ENCODE assay signal across 8 cellular contexts in genomic region chr15:75639191-75639708, GRCh38.
A peak's percentile ranks its signal among the peaks of the same experiment; 100 is the strongest.
DNase-seq lines count a peak whose midpoint lies in the region; ATAC-seq lines count a peak whose summit lies in the region.

No MANE protein-coding gene starts in this region.

- ATAC-seq in HG02885 (IDR thresholded peaks at IDR 0.05; ENCODE audit: poor library complexity, unreplicated experiment), result no peak

- no peaks in the 10 kb centered on the region for H3K27me3 ChIP-seq in stomach smooth muscle (ENCODE audit: control insufficient read depth in 1 of 2, insufficient read depth in 2 of 2, low read length in 2 of 2)

- H3K4me3 ChIP-seq in iPS-18c (ENCODE audit: insufficient read depth, low read depth, low read length) (peak overlapping the region; percentile 92), stomach smooth muscle (ENCODE audit: low read length in 2 of 2) (peak overlapping the region; percentile 99)

- H3K36me3 ChIP-seq in stomach smooth muscle (ENCODE audit: control insufficient read depth in 2 of 2, insufficient read depth in 2 of 2, low read length in 2 of 2), result no peaks in the 10 kb centered on the region

- H3K9me3 Mint-ChIP-seq in T-helper 1 cell treated with Interleukin-12 subunit alpha and Interleukin-12 subunit beta and Interleukin-4 antibody, amounts not matched to agents 30 μg/mL and 1 μg/mL, for 36 hours, result no peaks in the 10 kb centered on the region
- no peaks in the 10 kb centered on the region for H3K9me3 Mint-ChIP-seq in activated naive CD4-positive, alpha-beta T cell treated with anti-CD3 and anti-CD28 coated beads, Interleukin-2, amount 50 U/mL, for 24 hours

- H3K27ac ChIP-seq in stomach smooth muscle (ENCODE audit: low read length), result peak overlapping the region; percentile 86

- peak overlapping the region; percentile 82 to 85 for H3K9ac ChIP-seq in stomach smooth muscle (ENCODE audit: low read length in 2 of 2)

- peaks cover 15% of the 10 kb centered on the region for H3K36me3 Mint-ChIP-seq in T-helper 1 cell treated with Interleukin-12 subunit alpha and Interleukin-12 subunit beta and Interleukin-4 antibody, amounts not matched to agents 30 μg/mL and 1 μg/mL, for 36 hours (ENCODE audit: low read depth)
- peaks cover 9% of the 10 kb centered on the region for H3K36me3 Mint-ChIP-seq in activated naive CD4-positive, alpha-beta T cell treated with anti-CD3 and anti-CD28 coated beads, Interleukin-2, amount 50 U/mL, for 24 hours

- peaks cover 28% of the 10 kb centered on the region for H3K4me1 Mint-ChIP-seq in T-helper 1 cell treated with Interleukin-12 subunit alpha and Interleukin-12 subunit beta and Interleukin-4 antibody, amounts not matched to agents 30 μg/mL and 1 μg/mL, for 36 hours (ENCODE audit: low read depth)
- H3K4me1 Mint-ChIP-seq in activated naive CD4-positive, alpha-beta T cell treated with anti-CD3 and anti-CD28 coated beads, Interleukin-2, amount 50 U/mL, for 24 hours, result peaks cover 26% of the 10 kb centered on the region

- H3K4me3 Mint-ChIP-seq in T-helper 1 cell treated with Interleukin-12 subunit alpha and Interleukin-12 subunit beta and Interleukin-4 antibody, amounts not matched to agents 30 μg/mL and 1 μg/mL, for 36 hours, result peak overlapping the region; percentile 95
- H3K4me3 Mint-ChIP-seq in activated naive CD4-positive, alpha-beta T cell treated with anti-CD3 and anti-CD28 coated beads, Interleukin-2, amount 50 U/mL, for 24 hours, result peak overlapping the region; percentile 97

- DNase-seq in T-helper 1 cell, result no peak
- DNase-seq in activated CD4-positive, CD25-positive, alpha-beta regulatory T cell (lab: John Stamatoyannopoulos, UW), result no peak
- DNase-seq in DMS 273 treated with DMSO at 0.1 percent for 48 hours (lab: John Stamatoyannopoulos, UW), result no peak

- peaks cover under 1% of the 10 kb centered on the region for H3K27me3 Mint-ChIP-seq in T-helper 1 cell treated with Interleukin-12 subunit alpha and Interleukin-12 subunit beta and Interleukin-4 antibody, amounts not matched to agents 30 μg/mL and 1 μg/mL, for 36 hours (ENCODE audit: low read depth)
- no peaks in the 10 kb centered on the region for H3K27me3 Mint-ChIP-seq in activated naive CD4-positive, alpha-beta T cell treated with anti-CD3 and anti-CD28 coated beads, Interleukin-2, amount 50 U/mL, for 24 hours

- H3K4me1 ChIP-seq in stomach smooth muscle (ENCODE audit: control insufficient read depth, insufficient read depth, low read length), result peaks cover 34% of the 10 kb centered on the region

- H3K9me3 ChIP-seq in iPS-18c (ENCODE audit: control insufficient read depth, insufficient read depth, low read length), result no peaks in the 10 kb centered on the region
- H3K9me3 ChIP-seq in stomach smooth muscle (ENCODE audit: control insufficient read depth in 2 of 2, low read length in 2 of 2), result no peaks in the 10 kb centered on the region

- peak overlapping the region; percentile 91 for H3K27ac Mint-ChIP-seq in T-helper 1 cell treated with Interleukin-12 subunit alpha and Interleukin-12 subunit beta and Interleukin-4 antibody, amounts not matched to agents 30 μg/mL and 1 μg/mL, for 36 hours
- H3K27ac Mint-ChIP-seq in activated naive CD4-positive, alpha-beta T cell treated with anti-CD3 and anti-CD28 coated beads, Interleukin-2, amount 50 U/mL, for 24 hours, result peak overlapping the region; percentile 95
